Comparison of ENCODE assay signal across 16 cellular contexts in genomic region chr13:101982903-101983302, GRCh38.
"Had no signal": no experiment of that assay in that cellular context is flagged by ENCODE, and none has a peak within 500 bp of the region (broad histone marks: within the 10 kb centered on the region; RNA-seq: fewer than 3 reads in every experiment).

No MANE protein-coding gene starts in this region.

- ATAC-seq: body of pancreas; esophagus mucosa; lower lobe of right lung; stimulated activated effector memory CD8-positive, alpha-beta T cell treated with anti-CD3 and anti-CD28 coated beads, Interleukin-12 subunit alpha, Interleukin-12 subunit beta, amount 100 ng/mL, for 72 hours had no signal

- H3K4me3 Mint-ChIP-seq: activated B cell treated with CpG ODN at 0.5 μM for 24 hours; activated naive CD8-positive, alpha-beta T cell treated with anti-CD3 and anti-CD28 coated beads for 36 hours; neural progenitor cell; stimulated activated effector memory CD8-positive, alpha-beta T cell treated with anti-CD3 and anti-CD28 coated beads, Interleukin-12 subunit alpha, Interleukin-12 subunit beta, amount 100 ng/mL, for 72 hours had no signal

- H3K4me1 ChIP-seq: body of pancreas, colonic mucosa, lower lobe of right lung, neural progenitor cell, thyroid gland, uterus had no signal

- H3K27ac ChIP-seq: body of pancreas, colonic mucosa, lower lobe of right lung, neural progenitor cell, thyroid gland, uterus had no signal

- H3K9ac ChIP-seq: neural progenitor cell had no signal

- H3K9me3 ChIP-seq: body of pancreas, colonic mucosa, lower lobe of right lung, thyroid gland, uterus had no signal

- H3K36me3 ChIP-seq: colonic mucosa, lower lobe of right lung, neural progenitor cell, thyroid gland, uterus had no signal

- H3K36me3 Mint-ChIP-seq: activated naive CD8-positive, alpha-beta T cell treated with anti-CD3 and anti-CD28 coated beads for 36 hours; neural progenitor cell; stimulated activated effector memory CD8-positive, alpha-beta T cell treated with anti-CD3 and anti-CD28 coated beads, Interleukin-12 subunit alpha, Interleukin-12 subunit beta, amount 100 ng/mL, for 72 hours had no signal

- DNase-seq: activated B cell treated with CpG ODN at 0.5 μM for 24 hours; activated CD4-positive, alpha-beta T cell treated with anti-CD3 and anti-CD28 coated beads for 48 hours; activated CD8-positive, alpha-beta memory T cell treated with anti-CD3 and anti-CD28 coated beads, Interleukin-2, amount 50 U/mL, for 48 hours; activated gamma-delta T cell treated with Interleukin-2 at 50 U/mL for 16 hours; activated naive CD8-positive, alpha-beta T cell treated with anti-CD3 and anti-CD28 coated beads for 36 hours; amygdala; body of pancreas; central memory CD4-positive, alpha-beta T cell; colonic mucosa; kidney glomerular epithelial cell; lower lobe of right lung; thyroid gland; uterus had no signal

- H3K27me3 Mint-ChIP-seq: activated B cell treated with CpG ODN at 0.5 μM for 24 hours; activated naive CD8-positive, alpha-beta T cell treated with anti-CD3 and anti-CD28 coated beads for 36 hours had no signal

- H3K4me1 Mint-ChIP-seq: activated B cell treated with CpG ODN at 0.5 μM for 24 hours; activated naive CD8-positive, alpha-beta T cell treated with anti-CD3 and anti-CD28 coated beads for 36 hours; neural progenitor cell; stimulated activated effector memory CD8-positive, alpha-beta T cell treated with anti-CD3 and anti-CD28 coated beads, Interleukin-12 subunit alpha, Interleukin-12 subunit beta, amount 100 ng/mL, for 72 hours had no signal

- H2AFZ ChIP-seq: neural progenitor cell had no signal

- H3K27me3 ChIP-seq: body of pancreas, colonic mucosa, neural progenitor cell, thyroid gland, uterus had no signal

- H3K27ac Mint-ChIP-seq: activated B cell treated with CpG ODN at 0.5 μM for 24 hours; activated naive CD8-positive, alpha-beta T cell treated with anti-CD3 and anti-CD28 coated beads for 36 hours; neural progenitor cell; stimulated activated effector memory CD8-positive, alpha-beta T cell treated with anti-CD3 and anti-CD28 coated beads, Interleukin-12 subunit alpha, Interleukin-12 subunit beta, amount 100 ng/mL, for 72 hours had no signal

- H3K4me3 ChIP-seq: body of pancreas, colonic mucosa, lower lobe of right lung, neural progenitor cell, thyroid gland, uterus had no signal

- H3K4me2 ChIP-seq: neural progenitor cell had no signal
